1 cellular context compared by ENCODE assay signal in the genomic region with DNA sequence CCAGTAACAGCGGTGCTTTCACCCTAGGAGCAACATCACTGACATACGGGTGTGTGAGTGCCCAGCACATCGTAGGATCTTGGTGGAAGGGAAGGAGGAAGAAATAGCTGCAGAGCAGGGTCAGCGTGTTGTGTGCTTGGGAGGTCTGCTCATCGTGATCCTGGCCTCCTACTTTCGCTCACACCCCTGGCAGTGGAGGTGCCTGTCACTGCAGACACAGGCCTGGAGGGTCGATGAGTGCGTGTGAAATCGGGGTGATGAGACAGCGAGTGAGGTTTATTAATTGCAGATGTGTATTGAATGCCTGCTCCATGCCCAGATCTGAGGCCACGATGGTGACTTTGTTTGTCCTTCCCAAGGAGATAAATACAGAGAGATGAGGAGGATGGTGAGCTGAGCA.
TF ChIP-seq lines count a peak whose summit lies in the region.

No MANE protein-coding gene starts in this region.

TF ChIP-seq in H1, 55 proteins besides CTCF, POLR2A, EP300 and RAD21:
- TF ChIP-seq CBX5 (IDR thresholded peaks at IDR 0.05; ENCODE audit: low read depth, low read length) (no peak), CEBPB (IDR thresholded peaks at IDR 0.05; ENCODE audit: low read depth, low read length) (no peak), SIX5 (IDR thresholded peaks at IDR 0.05; ENCODE audit: low read depth, low read length) (no peak)
- TF ChIP-seq, protein P1, sequence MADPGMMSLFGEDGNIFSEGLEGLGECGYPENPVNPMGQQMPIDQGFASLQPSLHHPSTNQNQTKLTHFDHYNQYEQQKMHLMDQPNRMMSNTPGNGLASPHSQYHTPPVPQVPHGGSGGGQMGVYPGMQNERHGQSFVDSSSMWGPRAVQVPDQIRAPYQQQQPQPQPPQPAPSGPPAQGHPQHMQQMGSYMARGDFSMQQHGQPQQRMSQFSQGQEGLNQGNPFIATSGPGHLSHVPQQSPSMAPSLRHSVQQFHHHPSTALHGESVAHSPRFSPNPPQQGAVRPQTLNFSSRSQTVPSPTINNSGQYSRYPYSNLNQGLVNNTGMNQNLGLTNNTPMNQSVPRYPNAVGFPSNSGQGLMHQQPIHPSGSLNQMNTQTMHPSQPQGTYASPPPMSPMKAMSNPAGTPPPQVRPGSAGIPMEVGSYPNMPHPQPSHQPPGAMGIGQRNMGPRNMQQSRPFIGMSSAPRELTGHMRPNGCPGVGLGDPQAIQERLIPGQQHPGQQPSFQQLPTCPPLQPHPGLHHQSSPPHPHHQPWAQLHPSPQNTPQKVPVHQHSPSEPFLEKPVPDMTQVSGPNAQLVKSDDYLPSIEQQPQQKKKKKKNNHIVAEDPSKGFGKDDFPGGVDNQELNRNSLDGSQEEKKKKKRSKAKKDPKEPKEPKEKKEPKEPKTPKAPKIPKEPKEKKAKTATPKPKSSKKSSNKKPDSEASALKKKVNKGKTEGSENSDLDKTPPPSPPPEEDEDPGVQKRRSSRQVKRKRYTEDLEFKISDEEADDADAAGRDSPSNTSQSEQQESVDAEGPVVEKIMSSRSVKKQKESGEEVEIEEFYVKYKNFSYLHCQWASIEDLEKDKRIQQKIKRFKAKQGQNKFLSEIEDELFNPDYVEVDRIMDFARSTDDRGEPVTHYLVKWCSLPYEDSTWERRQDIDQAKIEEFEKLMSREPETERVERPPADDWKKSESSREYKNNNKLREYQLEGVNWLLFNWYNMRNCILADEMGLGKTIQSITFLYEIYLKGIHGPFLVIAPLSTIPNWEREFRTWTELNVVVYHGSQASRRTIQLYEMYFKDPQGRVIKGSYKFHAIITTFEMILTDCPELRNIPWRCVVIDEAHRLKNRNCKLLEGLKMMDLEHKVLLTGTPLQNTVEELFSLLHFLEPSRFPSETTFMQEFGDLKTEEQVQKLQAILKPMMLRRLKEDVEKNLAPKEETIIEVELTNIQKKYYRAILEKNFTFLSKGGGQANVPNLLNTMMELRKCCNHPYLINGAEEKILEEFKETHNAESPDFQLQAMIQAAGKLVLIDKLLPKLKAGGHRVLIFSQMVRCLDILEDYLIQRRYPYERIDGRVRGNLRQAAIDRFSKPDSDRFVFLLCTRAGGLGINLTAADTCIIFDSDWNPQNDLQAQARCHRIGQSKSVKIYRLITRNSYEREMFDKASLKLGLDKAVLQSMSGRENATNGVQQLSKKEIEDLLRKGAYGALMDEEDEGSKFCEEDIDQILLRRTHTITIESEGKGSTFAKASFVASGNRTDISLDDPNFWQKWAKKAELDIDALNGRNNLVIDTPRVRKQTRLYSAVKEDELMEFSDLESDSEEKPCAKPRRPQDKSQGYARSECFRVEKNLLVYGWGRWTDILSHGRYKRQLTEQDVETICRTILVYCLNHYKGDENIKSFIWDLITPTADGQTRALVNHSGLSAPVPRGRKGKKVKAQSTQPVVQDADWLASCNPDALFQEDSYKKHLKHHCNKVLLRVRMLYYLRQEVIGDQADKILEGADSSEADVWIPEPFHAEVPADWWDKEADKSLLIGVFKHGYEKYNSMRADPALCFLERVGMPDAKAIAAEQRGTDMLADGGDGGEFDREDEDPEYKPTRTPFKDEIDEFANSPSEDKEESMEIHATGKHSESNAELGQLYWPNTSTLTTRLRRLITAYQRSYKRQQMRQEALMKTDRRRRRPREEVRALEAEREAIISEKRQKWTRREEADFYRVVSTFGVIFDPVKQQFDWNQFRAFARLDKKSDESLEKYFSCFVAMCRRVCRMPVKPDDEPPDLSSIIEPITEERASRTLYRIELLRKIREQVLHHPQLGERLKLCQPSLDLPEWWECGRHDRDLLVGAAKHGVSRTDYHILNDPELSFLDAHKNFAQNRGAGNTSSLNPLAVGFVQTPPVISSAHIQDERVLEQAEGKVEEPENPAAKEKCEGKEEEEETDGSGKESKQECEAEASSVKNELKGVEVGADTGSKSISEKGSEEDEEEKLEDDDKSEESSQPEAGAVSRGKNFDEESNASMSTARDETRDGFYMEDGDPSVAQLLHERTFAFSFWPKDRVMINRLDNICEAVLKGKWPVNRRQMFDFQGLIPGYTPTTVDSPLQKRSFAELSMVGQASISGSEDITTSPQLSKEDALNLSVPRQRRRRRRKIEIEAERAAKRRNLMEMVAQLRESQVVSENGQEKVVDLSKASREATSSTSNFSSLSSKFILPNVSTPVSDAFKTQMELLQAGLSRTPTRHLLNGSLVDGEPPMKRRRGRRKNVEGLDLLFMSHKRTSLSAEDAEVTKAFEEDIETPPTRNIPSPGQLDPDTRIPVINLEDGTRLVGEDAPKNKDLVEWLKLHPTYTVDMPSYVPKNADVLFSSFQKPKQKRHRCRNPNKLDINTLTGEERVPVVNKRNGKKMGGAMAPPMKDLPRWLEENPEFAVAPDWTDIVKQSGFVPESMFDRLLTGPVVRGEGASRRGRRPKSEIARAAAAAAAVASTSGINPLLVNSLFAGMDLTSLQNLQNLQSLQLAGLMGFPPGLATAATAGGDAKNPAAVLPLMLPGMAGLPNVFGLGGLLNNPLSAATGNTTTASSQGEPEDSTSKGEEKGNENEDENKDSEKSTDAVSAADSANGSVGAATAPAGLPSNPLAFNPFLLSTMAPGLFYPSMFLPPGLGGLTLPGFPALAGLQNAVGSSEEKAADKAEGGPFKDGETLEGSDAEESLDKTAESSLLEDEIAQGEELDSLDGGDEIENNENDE (IDR thresholded peaks at IDR 0.05; ENCODE audit: insufficient replicate concordance, low read length), result no peak
- TF ChIP-seq, protein P2, sequence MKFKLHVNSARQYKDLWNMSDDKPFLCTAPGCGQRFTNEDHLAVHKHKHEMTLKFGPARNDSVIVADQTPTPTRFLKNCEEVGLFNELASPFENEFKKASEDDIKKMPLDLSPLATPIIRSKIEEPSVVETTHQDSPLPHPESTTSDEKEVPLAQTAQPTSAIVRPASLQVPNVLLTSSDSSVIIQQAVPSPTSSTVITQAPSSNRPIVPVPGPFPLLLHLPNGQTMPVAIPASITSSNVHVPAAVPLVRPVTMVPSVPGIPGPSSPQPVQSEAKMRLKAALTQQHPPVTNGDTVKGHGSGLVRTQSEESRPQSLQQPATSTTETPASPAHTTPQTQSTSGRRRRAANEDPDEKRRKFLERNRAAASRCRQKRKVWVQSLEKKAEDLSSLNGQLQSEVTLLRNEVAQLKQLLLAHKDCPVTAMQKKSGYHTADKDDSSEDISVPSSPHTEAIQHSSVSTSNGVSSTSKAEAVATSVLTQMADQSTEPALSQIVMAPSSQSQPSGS (IDR thresholded peaks at IDR 0.05; ENCODE audit: low read length), result no peak
- TF ChIP-seq, protein P3, sequence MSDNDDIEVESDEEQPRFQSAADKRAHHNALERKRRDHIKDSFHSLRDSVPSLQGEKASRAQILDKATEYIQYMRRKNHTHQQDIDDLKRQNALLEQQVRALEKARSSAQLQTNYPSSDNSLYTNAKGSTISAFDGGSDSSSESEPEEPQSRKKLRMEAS (IDR thresholded peaks at IDR 0.05), result no peak
